ENCODE assay signal across 12 cellular contexts in genomic region chr1:51623025-51623424, GRCh38. TPM values are rescaled to one million over a fixed set of nuclear protein-coding genes. Genes with fewer than 3 reads are reported as not detected.
DNase-seq lines count a peak whose midpoint lies in the region; ATAC-seq and TF ChIP-seq lines count a peak whose summit lies in the region.
"Had no signal": no experiment of that assay in that cellular context is flagged by ENCODE, and none has a peak within 500 bp of the region (broad histone marks: within the 10 kb centered on the region; RNA-seq: fewer than 3 reads in every experiment).

No MANE protein-coding gene starts in this region.

- POLR2A ChIA-PET in SK-N-SH (lab: Yijun Ruan, JAX): no interaction called here

- ATAC-seq in SK-N-SH treated with all-trans-retinoic acid at 6 μM for 48 hours: no peak
- no peak for ATAC-seq in lower lobe of right lung
- no peak for ATAC-seq in GM18909 (IDR thresholded peaks at IDR 0.05; ENCODE audit: poor library complexity, unreplicated experiment)
- ATAC-seq: activated CD8-positive, alpha-beta T cell treated with anti-CD3 and anti-CD28 coated beads, Interleukin-2, amount 10 ng/mL, durations not matched to agents 7 days and 5 days had no signal

- DNase-seq in SK-N-SH (no peak), SJSA1 (ENCODE audit: low read depth in 1 of 2, low spot score in 2 of 2) (no peak), lower lobe of right lung (no peak), tibial nerve (ENCODE audit: low spot score in 2 of 2) (no peak), SW480 (ENCODE audit: low spot score) (no peak), GM13977 (ENCODE audit: low spot score) (no peak)
- DNase-seq: activated CD8-positive, alpha-beta T cell treated with anti-CD3 and anti-CD28 coated beads, Interleukin-2, amount 10 ng/mL, durations not matched to agents 7 days and 5 days; kidney; NCI-H1048 had no signal

- H3K36me3 ChIP-seq in SK-N-SH (replicated peaks in 1 of 2; ENCODE audit: control insufficient read depth in 1 of 2, insufficient read depth in 2 of 2, low read length in 1 of 2) (no peaks in the 10 kb centered on the region), SJSA1 (peaks cover 9% of the 10 kb centered on the region), lower lobe of right lung (no peaks in the 10 kb centered on the region), tibial nerve (no peaks in the 10 kb centered on the region)
- H3K36me3 ChIP-seq: pancreas had no signal

- 92% methylated on average over 2 of the region's 2 CpGs for WGBS in SK-N-SH (ENCODE audit: low lambda C conversion rate)
- 91 to 92% methylated on average over 2 of the region's 2 CpGs for WGBS in tibial nerve, 2 donors

- no peak overlapping the region for H2AFZ ChIP-seq in SK-N-SH (ENCODE audit: low read depth)

- TF ChIP-seq POLR2A in tibial nerve (IDR thresholded peaks at IDR 0.05): no peak

- TF ChIP-seq RAD21 in SK-N-SH (IDR thresholded peaks at IDR 0.05; ENCODE audit: low read length): no peak

- no peak for TF ChIP-seq CTCF in SK-N-SH (IDR thresholded peaks at IDR 0.05)
- no peak for TF ChIP-seq CTCF in lower lobe of right lung (IDR thresholded peaks at IDR 0.05)
- no peak for TF ChIP-seq CTCF in tibial nerve (IDR thresholded peaks at IDR 0.05)
- no peak for TF ChIP-seq CTCF in GM13977 (IDR thresholded peaks at IDR 0.05; ENCODE audit: extremely low read depth, insufficient read depth, missing control alignments)

- H3K27ac ChIP-seq in SK-N-SH (ENCODE audit: low read depth in 2 of 2, low read length in 1 of 2): peak overlapping the region in 1 of 2 experiments; percentile 56; a peak in 2 of 4 replicates
- peak overlapping the region; percentile 59 for H3K27ac ChIP-seq in SJSA1
- H3K27ac ChIP-seq in lower lobe of right lung: peak overlapping the region; percentile 25
- peak overlapping the region in 3 of 4 donors; percentile 7 to 98 (median 90) for H3K27ac ChIP-seq in tibial nerve
- H3K27ac ChIP-seq: pancreas had no signal

- H3K4me2 ChIP-seq in SK-N-SH: peak overlapping the region; percentile 12; the same call in 1 of the 2 replicates

- in situ Hi-C loops in GM13977 (cut with MboI; ENCODE audit: low pct_unique_long_range_greater_than_20kb, low sequenced_read_pairs, unreplicated experiment): no loop called here

- intact Hi-C loops in lower lobe of right lung (cut with DNase I): no loop called here

- H3K4me3 ChIP-seq in SK-N-SH (ENCODE audit: low read depth in 2 of 2, low read length in 1 of 2) (no peak overlapping the region), SJSA1 (no peak overlapping the region), lower lobe of right lung (no peak overlapping the region), tibial nerve (no peak overlapping the region)
- H3K4me3 ChIP-seq: pancreas had no signal

- no peak for TF ChIP-seq EP300 in SK-N-SH (IDR thresholded peaks at IDR 0.05; ENCODE audit: borderline replicate concordance in 1 of 2, low read depth in 1 of 2, low read length in 1 of 2)
- TF ChIP-seq EP300 in tibial nerve (IDR thresholded peaks at IDR 0.05): no peak

- no peaks in the 10 kb centered on the region for H3K9me2 ChIP-seq in SK-N-SH

- peaks cover 8% of the 10 kb centered on the region; the same call in 1 of the 2 replicates for H4K20me1 ChIP-seq in SK-N-SH (ENCODE audit: insufficient read depth)

- no peaks in the 10 kb centered on the region for H3K27me3 ChIP-seq in SK-N-SH (ENCODE audit: insufficient read depth)
- H3K27me3 ChIP-seq in SJSA1 (replicated peaks): no peaks in the 10 kb centered on the region
- no peaks in the 10 kb centered on the region for H3K27me3 ChIP-seq in lower lobe of right lung (ENCODE audit: low read depth)
- H3K27me3 ChIP-seq in tibial nerve: no peaks in the 10 kb centered on the region
- H3K27me3 ChIP-seq: pancreas had no signal

- CTCF ChIA-PET in SK-N-SH (lab: Yijun Ruan, JAX): interaction anchor here (1.0 to 1.5 kb wide), 2 partner anchors 146 to 273 kb away, joined by 3 to 5 read pairs; no protein-coding TSS in a partner anchor

- H3F3A ChIP-seq in SK-N-SH (replicated peaks; ENCODE audit: insufficient read depth): peaks cover 6% of the 10 kb centered on the region

- peaks cover 95% of the 10 kb centered on the region for H3K79me2 ChIP-seq in SK-N-SH (ENCODE audit: insufficient read depth)

- H3K4me1 ChIP-seq in SK-N-SH (ENCODE audit: control insufficient read depth in 1 of 2, insufficient read depth in 2 of 2, low read depth in 1 of 2, low read length in 1 of 2): peaks cover 6 to 24% of the 10 kb centered on the region in 2 experiments
- H3K4me1 ChIP-seq in SJSA1 (replicated peaks): peaks cover 66% of the 10 kb centered on the region
- peaks cover 33% of the 10 kb centered on the region for H3K4me1 ChIP-seq in lower lobe of right lung
- H3K4me1 ChIP-seq in tibial nerve: peaks cover 0 to 97% (median 37%) of the 10 kb centered on the region in 4 donors

- no peak overlapping the region for H3K9ac ChIP-seq in SK-N-SH

- H3K9me3 ChIP-seq in SK-N-SH: no peaks in the 10 kb centered on the region
- H3K9me3 ChIP-seq in SJSA1 (replicated peaks): no peaks in the 10 kb centered on the region
- H3K9me3 ChIP-seq in lower lobe of right lung: no peaks in the 10 kb centered on the region
- H3K9me3 ChIP-seq in tibial nerve: no peaks in the 10 kb centered on the region
- H3K9me3 ChIP-seq: pancreas had no signal

TF ChIP-seq in SK-N-SH, 30 proteins besides CTCF, POLR2A, EP300 and RAD21:
- TF ChIP-seq EZH2phosphoT487 (IDR thresholded peaks at IDR 0.05; ENCODE audit: borderline replicate concordance, low read depth) (no peak), MEF2A (IDR thresholded peaks at IDR 0.05; ENCODE audit: borderline replicate concordance, low read depth) (no peak)

TF ChIP-seq in SK-N-SH treated with all-trans-retinoic acid at 6 μM for 48 hours, 23 proteins besides CTCF, POLR2A, EP300 and RAD21:
- TF ChIP-seq TOX (CRISPR knock-in tag; IDR thresholded peaks at IDR 0.05; ENCODE audit: borderline replicate concordance) (no peak), ISL1 (CRISPR knock-in tag; IDR thresholded peaks at IDR 0.05) (no peak), GLIS3 (CRISPR knock-in tag; IDR thresholded peaks at IDR 0.05) (no peak), ZC3H10 (CRISPR knock-in tag; IDR thresholded peaks at IDR 0.05) (no peak), CSDC2 (CRISPR knock-in tag; IDR thresholded peaks at IDR 0.05) (no peak), ZFP30 (CRISPR knock-in tag; IDR thresholded peaks at IDR 0.05) (no peak), CREB5 (CRISPR knock-in tag; IDR thresholded peaks at IDR 0.05; ENCODE audit: low read depth) (no peak), ARNTL (CRISPR knock-in tag; IDR thresholded peaks at IDR 0.05; ENCODE audit: borderline replicate concordance, low read depth) (no peak), TSHZ2 (CRISPR knock-in tag; IDR thresholded peaks at IDR 0.05) (no peak)

RNA-seq across cellular contexts. Expression of gene OSBPL9, which starts 6.1 kb away (rescaled TPM):
- 43.9 and 63.9 TPM in 2 replicates for polyA plus RNA-seq in SK-N-SH (2012; rRNA removed)
- polyA plus RNA-seq in SK-N-SH (2012; cell fraction: cytosol; rRNA removed): 61.1 and 62.8 TPM in 2 replicates
- 23.5 and 55.4 TPM in 2 replicates for polyA plus RNA-seq in SK-N-SH (2012; cell fraction: nucleus; rRNA removed)
- total RNA-seq in SJSA1 (2014; rRNA removed; shearing (Covaris generic)): 86.3 and 117 TPM in 2 replicates
- total RNA-seq in lower lobe of right lung: 65.4 TPM
- 100 to 1,000 TPM in 2 of 4 donors, 10 to 100 TPM in 2; 86.1 to 132 (median 96.9) TPM for total RNA-seq in tibial nerve
